In genomic region chr18:59697236-59697932, GRCh38 we compare ENCODE assay signal across 1 cellular context.
A peak's percentile ranks its signal among the peaks of the same experiment; 100 is the strongest.
TF ChIP-seq lines count a peak whose summit lies in the region.

CCBE1 (minus strand) TSS chr18:59697423.

TF ChIP-seq in HEK293, 187 proteins besides CTCF, POLR2A, EP300 and RAD21 (continued from another document and continues in another):
- TF ChIP-seq PRDM10 (tag by site-specific recombination; IDR thresholded peaks at IDR 0.05) (peak; percentile 97), ZNF548 (tag by site-specific recombination; IDR thresholded peaks at IDR 0.05) (no peak), ZNF692 (tag by site-specific recombination; IDR thresholded peaks at IDR 0.05) (peak; percentile 48; the same call in 1 of the 2 replicates), OVOL3 (tag by site-specific recombination; IDR thresholded peaks at IDR 0.05) (no peak), ZNF391 (tag by site-specific recombination; IDR thresholded peaks at IDR 0.05; ENCODE audit: borderline replicate concordance, low read depth) (0 out of 2 replicates have a peak, but pooled peaks have one; percentile 46), ZNF433 (tag by site-specific recombination; IDR thresholded peaks at IDR 0.05; ENCODE audit: low read depth) (no peak), ZNF792 (tag by site-specific recombination; IDR thresholded peaks at IDR 0.05) (no peak), WT1 (tag by site-specific recombination; IDR thresholded peaks at IDR 0.05) (peak; percentile 43; the same call in 1 of the 2 replicates), ZNF157 (tag by site-specific recombination; IDR thresholded peaks at IDR 0.05) (no peak), GFI1B (tag by site-specific recombination; IDR thresholded peaks at IDR 0.05) (no peak), ZFP41 (tag by site-specific recombination; IDR thresholded peaks at IDR 0.05; ENCODE audit: borderline replicate concordance) (no peak), ZBTB17 (tag by site-specific recombination; IDR thresholded peaks at IDR 0.05) (peak; percentile 51), OSR2 (tag by site-specific recombination; IDR thresholded peaks at IDR 0.05) (no peak), ZNF341 (tag by site-specific recombination; IDR thresholded peaks at IDR 0.05; ENCODE audit: low read depth) (0 out of 2 replicates have a peak, but pooled peaks have one; percentile 31), KLF9 (tag by site-specific recombination; IDR thresholded peaks at IDR 0.05; ENCODE audit: low read depth) (peak; percentile 39), IKZF3 (tag by site-specific recombination; IDR thresholded peaks at IDR 0.05) (peak; percentile 86), ZNF521 (tag by site-specific recombination; IDR thresholded peaks at IDR 0.05) (no peak), HOXC10 (CRISPR knock-in tag; IDR thresholded peaks at IDR 0.05) (no peak), ZNF645 (tag by site-specific recombination; IDR thresholded peaks at IDR 0.05) (no peak), SP3 (tag by site-specific recombination; IDR thresholded peaks at IDR 0.05) (peak; percentile 32; the same call in 1 of the 2 replicates), ZNF280D (tag by site-specific recombination; IDR thresholded peaks at IDR 0.05) (peak; percentile 9; the same call in 1 of the 2 replicates), ZNF423 (tag by site-specific recombination; IDR thresholded peaks at IDR 0.05) (peak; percentile 28; the same call in 1 of the 2 replicates), ZBTB6 (tag by site-specific recombination; IDR thresholded peaks at IDR 0.05) (0 out of 2 replicates have a peak, but pooled peaks have one; percentile 17), ZNF221 (tag by site-specific recombination; IDR thresholded peaks at IDR 0.05; ENCODE audit: borderline replicate concordance) (no peak), ZNF140 (tag by site-specific recombination; IDR thresholded peaks at IDR 0.05) (no peak), ZNF600 (tag by site-specific recombination; IDR thresholded peaks at IDR 0.05) (peak; percentile 94), ZNF560 (tag by site-specific recombination; IDR thresholded peaks at IDR 0.05; ENCODE audit: borderline replicate concordance) (no peak), YY2 (tag by site-specific recombination; IDR thresholded peaks at IDR 0.05) (no peak), ZBTB21 (tag by site-specific recombination; IDR thresholded peaks at IDR 0.05) (no peak), ZNF169 (tag by site-specific recombination; IDR thresholded peaks at IDR 0.05) (no peak), ZNF660 (tag by site-specific recombination; IDR thresholded peaks at IDR 0.05) (0 out of 2 replicates have a peak, but pooled peaks have one; percentile 44), ZNF768 (tag by site-specific recombination; IDR thresholded peaks at IDR 0.05) (no peak), ZSCAN4 (tag by site-specific recombination; IDR thresholded peaks at IDR 0.05) (no peak), GLIS2 (tag by site-specific recombination; IDR thresholded peaks at IDR 0.05) (peak; percentile 39), ZNF214 (tag by site-specific recombination; IDR thresholded peaks at IDR 0.05; ENCODE audit: borderline replicate concordance) (no peak), ZIC2 (tag by site-specific recombination; IDR thresholded peaks at IDR 0.05) (no peak), GLIS1 (tag by site-specific recombination; IDR thresholded peaks at IDR 0.05) (peak; percentile 37; the same call in 1 of the 2 replicates), ZSCAN5A (tag by site-specific recombination; IDR thresholded peaks at IDR 0.05) (0 out of 2 replicates have a peak, but pooled peaks have one; percentile 24), KLF8 (tag by site-specific recombination; IDR thresholded peaks at IDR 0.05) (peak; percentile 66; the same call in 1 of the 2 replicates), BCL11B (tag by site-specific recombination; IDR thresholded peaks at IDR 0.05; ENCODE audit: low read depth) (0 out of 2 replicates have a peak, but pooled peaks have one; percentile 67), ZNF76 (tag by site-specific recombination; IDR thresholded peaks at IDR 0.05; ENCODE audit: borderline replicate concordance, low read depth) (0 out of 2 replicates have a peak, but pooled peaks have one; percentile 32), ZNF394 (tag by site-specific recombination; IDR thresholded peaks at IDR 0.05; ENCODE audit: borderline replicate concordance) (peak; percentile 93), ZBTB26 (tag by site-specific recombination; optimal IDR thresholded peaks at IDR 0.05) (peak; percentile 24), ZNF133 (tag by site-specific recombination; IDR thresholded peaks at IDR 0.05) (no peak), ZNF488 (tag by site-specific recombination; IDR thresholded peaks at IDR 0.05) (no peak), REPIN1 (tag by site-specific recombination; IDR thresholded peaks at IDR 0.05; ENCODE audit: low read depth) (peak; percentile 72; the same call in 1 of the 2 replicates), ZBTB48 (tag by site-specific recombination; IDR thresholded peaks at IDR 0.05) (no peak)
